Comparison of ENCODE assay signal across 8 cellular contexts in the genomic region with DNA sequence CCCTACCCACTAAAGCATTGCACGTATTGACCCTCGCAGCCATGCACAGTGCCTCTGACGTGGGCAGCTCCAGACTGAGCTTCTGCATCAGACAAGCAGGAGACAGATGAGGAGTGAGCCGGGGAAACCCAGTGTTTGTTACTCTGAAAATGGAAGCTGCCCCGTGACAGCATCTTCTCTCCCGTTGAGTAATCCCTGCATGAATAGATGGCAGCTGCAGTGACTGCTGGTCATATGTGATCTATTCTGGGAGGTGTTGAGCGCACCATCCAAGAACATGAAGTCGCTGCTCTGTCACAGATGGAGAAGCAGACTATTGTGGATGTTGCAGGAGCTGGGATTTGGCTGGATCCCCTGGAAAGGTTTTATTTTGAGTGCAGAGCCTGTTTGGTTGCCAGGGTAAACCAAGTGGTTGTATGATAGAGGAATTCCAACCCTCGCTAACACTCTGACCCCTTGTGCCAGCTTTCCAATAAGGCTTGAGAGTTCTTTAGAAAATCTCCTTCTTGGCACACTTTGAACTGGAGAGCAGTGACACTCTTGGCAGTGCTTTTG.
A peak's percentile ranks its signal among the peaks of the same experiment; 100 is the strongest.
DNase-seq lines count a peak whose midpoint lies in the region; ATAC-seq and TF ChIP-seq lines count a peak whose summit lies in the region.
"Had no signal": no experiment of that assay in that cellular context is flagged by ENCODE, and none has a peak within 500 bp of the region (broad histone marks: within the 10 kb centered on the region; RNA-seq: fewer than 3 reads in every experiment).

No MANE protein-coding gene starts in this region.

- intact Hi-C loops in right cardiac atrium (cut with DNase I) = loop anchor here in 1 of 4 donors (10.0 kb wide), 1 partner anchor 290 kb away; no protein-coding TSS in a partner anchor
- intact Hi-C loops in thyroid gland (cut with DNase I) = no loop called here
- intact Hi-C loops in uterus (cut with DNase I; ENCODE audit: low total_unique reads) = no loop called here

- H3K4me3 ChIP-seq in right cardiac atrium (ENCODE audit: low read length) = no peak overlapping the region
- H3K4me3 ChIP-seq in thyroid gland (replicated peaks in 1 of 3) = no peak overlapping the region
- no peak overlapping the region for H3K4me3 ChIP-seq in uterus

- no peak overlapping the region for H3K4me3 Mint-ChIP-seq in stimulated activated naive CD8-positive, alpha-beta T cell treated with anti-CD3 and anti-CD28 coated beads, Interleukin-15, amount 100 ng/mL, for 72 hours
- H3K4me3 Mint-ChIP-seq: type B pancreatic cell had no signal

- H3K9me3 Mint-ChIP-seq in stimulated activated naive CD8-positive, alpha-beta T cell treated with anti-CD3 and anti-CD28 coated beads, Interleukin-15, amount 100 ng/mL, for 72 hours = peaks cover 0 to 7% of the 10 kb centered on the region in 2 donors

- TF ChIP-seq CTCF in thyroid gland (IDR thresholded peaks at IDR 0.05) = peak in 1 of 6 experiments; percentile 9
- TF ChIP-seq CTCF in uterus (IDR thresholded peaks at IDR 0.05) = no peak

- peak overlapping the region; percentile 100 for H3K27ac ChIP-seq in right cardiac atrium (ENCODE audit: low read length)
- no peak overlapping the region for H3K27ac ChIP-seq in thyroid gland
- no peak overlapping the region for H3K27ac ChIP-seq in uterus

- ATAC-seq in GM21526 (IDR thresholded peaks at IDR 0.05; ENCODE audit: low FRiP score, unreplicated experiment) = peak; percentile 51
- ATAC-seq in right cardiac atrium = peak; percentile 89 to 91
- no peak for ATAC-seq in stimulated activated naive CD8-positive, alpha-beta T cell treated with anti-CD3 and anti-CD28 coated beads, Interleukin-15, amount 100 ng/mL, for 72 hours

- WGBS in right cardiac atrium = 38% methylated on average over 9 of the region's 9 CpGs
- 45 to 59% methylated on average over 9 of the region's 9 CpGs for WGBS in thyroid gland, 2 donors

- no peaks in the 10 kb centered on the region for H3K36me3 ChIP-seq in thyroid gland
- H3K36me3 ChIP-seq in uterus = no peaks in the 10 kb centered on the region

- no peaks in the 10 kb centered on the region for H3K27me3 Mint-ChIP-seq in stimulated activated naive CD8-positive, alpha-beta T cell treated with anti-CD3 and anti-CD28 coated beads, Interleukin-15, amount 100 ng/mL, for 72 hours
- H3K27me3 Mint-ChIP-seq: type B pancreatic cell had no signal

- H3K9me3 ChIP-seq in right cardiac atrium (ENCODE audit: control insufficient read depth, low read length) (no peaks in the 10 kb centered on the region), thyroid gland (no peaks in the 10 kb centered on the region), uterus (no peaks in the 10 kb centered on the region)

- peaks cover 14% of the 10 kb centered on the region for H3K4me1 Mint-ChIP-seq in stimulated activated naive CD8-positive, alpha-beta T cell treated with anti-CD3 and anti-CD28 coated beads, Interleukin-15, amount 100 ng/mL, for 72 hours

- no peak overlapping the region for H3K27ac Mint-ChIP-seq in stimulated activated naive CD8-positive, alpha-beta T cell treated with anti-CD3 and anti-CD28 coated beads, Interleukin-15, amount 100 ng/mL, for 72 hours
- H3K27ac Mint-ChIP-seq: type B pancreatic cell had no signal

- H3K4me1 ChIP-seq in right cardiac atrium (ENCODE audit: control insufficient read depth, insufficient read depth, low read length) = peaks cover 8% of the 10 kb centered on the region
- peaks cover 15 to 16% of the 10 kb centered on the region in 2 donors for H3K4me1 ChIP-seq in thyroid gland
- H3K4me1 ChIP-seq in uterus = no peaks in the 10 kb centered on the region

- DNase-seq in SHP77 treated with DMSO at 0.1 percent for 48 hours (lab: John Stamatoyannopoulos, UW) (peak; percentile 54), right cardiac atrium (peak; percentile 51 to 64 (median 61)), thyroid gland (peak; percentile 64 to 67), DMS153 (lab: John Stamatoyannopoulos, UW) (no peak), uterus (no peak)
- DNase-seq in stimulated activated naive CD8-positive, alpha-beta T cell treated with anti-CD3 and anti-CD28 coated beads, Interleukin-15, amount 100 ng/mL, for 72 hours = no peak

- TF ChIP-seq POLR2A in thyroid gland (IDR thresholded peaks at IDR 0.05) (no peak), uterus (IDR thresholded peaks at IDR 0.05) (no peak)

- H3K27me3 ChIP-seq in right cardiac atrium (ENCODE audit: control insufficient read depth, insufficient read depth) = no peaks in the 10 kb centered on the region
- no peaks in the 10 kb centered on the region for H3K27me3 ChIP-seq in thyroid gland
- no peaks in the 10 kb centered on the region for H3K27me3 ChIP-seq in uterus

Comparison
In these comparisons a context has a peak if more than half of its experiments do, and no peak if none do; other contexts are left out.
1. DNase-seq: peak in SHP77 treated with DMSO at 0.1 percent for 48 hours (single experiment), right cardiac atrium (3 of 3) and thyroid gland (2 of 2); none in DMS153 (single experiment), stimulated activated naive CD8-positive, alpha-beta T cell treated with anti-CD3 and anti-CD28 coated beads, Interleukin-15, amount 100 ng/mL, for 72 hours (0 of 2) and uterus (0 of 2).